1 cellular context compared by ENCODE assay signal in genomic region chr1:235280467-235280866, GRCh38.
A peak's percentile ranks its signal among the peaks of the same experiment; 100 is the strongest.
TF ChIP-seq lines count a peak whose summit lies in the region.

No MANE protein-coding gene starts in this region.

TF ChIP-seq in H1, 55 proteins besides CTCF, POLR2A, EP300 and RAD21:
- TF ChIP-seq TEAD4 (IDR thresholded peaks at IDR 0.05; ENCODE audit: low read depth, low read length), result no peak
- no peak for TF ChIP-seq BCL11A (IDR thresholded peaks at IDR 0.05; ENCODE audit: low read depth in 2 of 2, low read length in 2 of 2)
- peak; percentile 56 for TF ChIP-seq YY1 (IDR thresholded peaks at IDR 0.05; ENCODE audit: low read depth, low read length)
- no peak for TF ChIP-seq NANOG (IDR thresholded peaks at IDR 0.05; ENCODE audit: insufficient read depth, low read depth, low read length, poor library complexity, severe bottlenecking)
- no peak for TF ChIP-seq KDM5A (IDR thresholded peaks at IDR 0.05; ENCODE audit: low read length)
- TF ChIP-seq, protein P1, sequence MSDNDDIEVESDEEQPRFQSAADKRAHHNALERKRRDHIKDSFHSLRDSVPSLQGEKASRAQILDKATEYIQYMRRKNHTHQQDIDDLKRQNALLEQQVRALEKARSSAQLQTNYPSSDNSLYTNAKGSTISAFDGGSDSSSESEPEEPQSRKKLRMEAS (IDR thresholded peaks at IDR 0.05), result peak; percentile 69; the same call in 1 of the 2 replicates
- no peak for TF ChIP-seq SUZ12 (IDR thresholded peaks at IDR 0.05; ENCODE audit: low read length)
- TF ChIP-seq NRF1 (IDR thresholded peaks at IDR 0.05; ENCODE audit: low read depth, low read length), result no peak
- no peak for TF ChIP-seq SIX5 (IDR thresholded peaks at IDR 0.05; ENCODE audit: low read depth, low read length)
- TF ChIP-seq, protein P2, sequence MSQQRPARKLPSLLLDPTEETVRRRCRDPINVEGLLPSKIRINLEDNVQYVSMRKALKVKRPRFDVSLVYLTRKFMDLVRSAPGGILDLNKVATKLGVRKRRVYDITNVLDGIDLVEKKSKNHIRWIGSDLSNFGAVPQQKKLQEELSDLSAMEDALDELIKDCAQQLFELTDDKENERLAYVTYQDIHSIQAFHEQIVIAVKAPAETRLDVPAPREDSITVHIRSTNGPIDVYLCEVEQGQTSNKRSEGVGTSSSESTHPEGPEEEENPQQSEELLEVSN (IDR thresholded peaks at IDR 0.05), result peak; percentile 53; the same call in 1 of the 2 replicates
